In genomic region chr13:110559986-110560385, GRCh38 we compare ENCODE assay signal across 8 cellular contexts. TPM values are rescaled to one million over a fixed set of nuclear protein-coding genes. Genes with fewer than 3 reads are reported as not detected.
DNase-seq lines count a peak whose midpoint lies in the region; ATAC-seq, FAIRE-seq and TF ChIP-seq lines count a peak whose summit lies in the region.

No MANE protein-coding gene starts in this region.

- peak overlapping the region; percentile 37 for H3K27ac Mint-ChIP-seq in activated CD4-positive, alpha-beta T cell treated with anti-CD3 and anti-CD28 coated beads, Interleukin-2, amount 10 ng/mL, durations not matched to agents 7 days and 5 days
- H3K27ac Mint-ChIP-seq in mesothelial cell of epicardium: peak overlapping the region; percentile 80

- no peak for TF ChIP-seq EP300 in transverse colon (IDR thresholded peaks at IDR 0.05; ENCODE audit: low read depth)

- in situ Hi-C loops in transverse colon (cut with MboI; ENCODE audit: low pct_ligation_motif_present in 1 of 4, low pct_unique_long_range_greater_than_20kb in 1 of 4, low sequenced_read_pairs in 3 of 4): no loop called here

- no peak for DNase-seq in activated CD4-positive, alpha-beta T cell treated with anti-CD3 and anti-CD28 coated beads, Interleukin-2, amount 10 ng/mL, durations not matched to agents 7 days and 5 days
- DNase-seq in activated CD4-positive, alpha-beta T cell treated with anti-CD3 and anti-CD28 coated beads, Interleukin-2, amount 50 U/mL, for 1 hour: no peak
- DNase-seq in caudate nucleus (lab: John Stamatoyannopoulos, UW) (no peak), mesothelial cell of epicardium (ENCODE audit: low spot score in 2 of 2, unreplicated experiment in 2 of 2) (no peak), transverse colon (no peak), D721Med (ENCODE audit: insufficient read length, low spot score) (no peak), COR-L47 (lab: John Stamatoyannopoulos, UW) (no peak)

- H3K36me3 Mint-ChIP-seq in activated CD4-positive, alpha-beta T cell treated with anti-CD3 and anti-CD28 coated beads, Interleukin-2, amount 10 ng/mL, durations not matched to agents 7 days and 5 days (ENCODE audit: low read depth): peaks cover 5% of the 10 kb centered on the region
- H3K36me3 Mint-ChIP-seq in mesothelial cell of epicardium: peaks cover 14% of the 10 kb centered on the region

- POLR2A ChIA-PET in activated CD4-positive, alpha-beta T cell treated with anti-CD3 and anti-CD28 coated beads, Interleukin-2, amount 10 ng/mL, durations not matched to agents 7 days and 5 days (lab: Charles Lee): no interaction called here

- no peaks in the 10 kb centered on the region for H3K9me3 Mint-ChIP-seq in activated CD4-positive, alpha-beta T cell treated with anti-CD3 and anti-CD28 coated beads, Interleukin-2, amount 10 ng/mL, durations not matched to agents 7 days and 5 days
- peaks cover 9% of the 10 kb centered on the region for H3K9me3 Mint-ChIP-seq in mesothelial cell of epicardium

- H3K27me3 Mint-ChIP-seq in activated CD4-positive, alpha-beta T cell treated with anti-CD3 and anti-CD28 coated beads, Interleukin-2, amount 10 ng/mL, durations not matched to agents 7 days and 5 days: peaks cover 17% of the 10 kb centered on the region
- H3K27me3 Mint-ChIP-seq in mesothelial cell of epicardium (ENCODE audit: low read depth): no peaks in the 10 kb centered on the region

- no peaks in the 10 kb centered on the region for H3K27me3 ChIP-seq in transverse colon

- H3K9me3 ChIP-seq in transverse colon: no peaks in the 10 kb centered on the region

- FAIRE-seq in D721Med (lab: Jason Lieb, UNC): no peak

- peak overlapping the region; percentile 60 for H3K27ac ChIP-seq in caudate nucleus (ENCODE audit: low read depth, low read length)
- H3K27ac ChIP-seq in transverse colon: peak overlapping the region; percentile 93 to 98 (median 96)

- H3K4me3 ChIP-seq in transverse colon: peak overlapping the region in 3 of 4 donors; percentile 72 to 75 (median 74)

- peak overlapping the region; percentile 73 for H3K4me3 Mint-ChIP-seq in activated CD4-positive, alpha-beta T cell treated with anti-CD3 and anti-CD28 coated beads, Interleukin-2, amount 10 ng/mL, durations not matched to agents 7 days and 5 days
- peak overlapping the region; percentile 76 for H3K4me3 Mint-ChIP-seq in mesothelial cell of epicardium

- no peak for ATAC-seq in GM21723 (IDR thresholded peaks at IDR 0.05; ENCODE audit: unreplicated experiment)

- CTCF ChIA-PET in activated CD4-positive, alpha-beta T cell treated with anti-CD3 and anti-CD28 coated beads, Interleukin-2, amount 10 ng/mL, durations not matched to agents 7 days and 5 days (lab: Charles Lee): no interaction called here

- no peak for TF ChIP-seq POLR2A in transverse colon (IDR thresholded peaks at IDR 0.05)

- 29 to 59% methylated on average over 6 of the region's 6 CpGs for WGBS in transverse colon (ENCODE audit: low coverage in 1 of 2), 2 donors

- peaks cover 33% of the 10 kb centered on the region for H3K4me1 Mint-ChIP-seq in activated CD4-positive, alpha-beta T cell treated with anti-CD3 and anti-CD28 coated beads, Interleukin-2, amount 10 ng/mL, durations not matched to agents 7 days and 5 days
- H3K4me1 Mint-ChIP-seq in mesothelial cell of epicardium: peaks cover 53% of the 10 kb centered on the region

- intact Hi-C loops in transverse colon (cut with DNase I; ENCODE audit: low total_unique reads): loop anchor here (5.0 kb wide), 1 partner anchor 57 kb away; the partner anchor contains the start of gene NAXD

- TF ChIP-seq CTCF in mesothelial cell of epicardium (IDR thresholded peaks at IDR 0.05; ENCODE audit: unreplicated experiment): no peak
- no peak for TF ChIP-seq CTCF in transverse colon (IDR thresholded peaks at IDR 0.05)
- no peak for TF ChIP-seq CTCF in D721Med (IDR thresholded peaks at IDR 0.05; ENCODE audit: insufficient read depth, missing control alignments)

- peaks cover 0 to 51% (median 39%) of the 10 kb centered on the region in 4 donors for H3K4me1 ChIP-seq in transverse colon

- no peaks in the 10 kb centered on the region for H3K36me3 ChIP-seq in transverse colon

RNA-seq across cellular contexts. Expression of gene RAB20, which starts 1.5 kb away (rescaled TPM):
- 1 to 10 TPM; 3.2 to 4.1 TPM for total RNA-seq in activated CD4-positive, alpha-beta T cell treated with anti-CD3 and anti-CD28 coated beads, Interleukin-2, amount 10 ng/mL, durations not matched to agents 7 days and 5 days
- total RNA-seq in mesothelial cell of epicardium (8.9 to 10.2 TPM (median 9.6 TPM) in 3 replicates), transverse colon (10 to 100 TPM; 12.5 to 66.2 (median 54.1) TPM)

RNA-seq across cellular contexts. Expression of gene NAXD, which starts 55.4 kb away (rescaled TPM):
- total RNA-seq in activated CD4-positive, alpha-beta T cell treated with anti-CD3 and anti-CD28 coated beads, Interleukin-2, amount 10 ng/mL, durations not matched to agents 7 days and 5 days: 10 to 100 TPM; 23.3 to 25.2 TPM
- 39.5 to 41.4 TPM (median 40.8 TPM) in 3 replicates for total RNA-seq in mesothelial cell of epicardium
- 10 to 100 TPM; 12.9 to 37.8 (median 33.3) TPM for total RNA-seq in transverse colon
